ENCODE assay signal across 14 cellular contexts in genomic region chr17:76740329-76741118, GRCh38. TPM values are rescaled to one million over a fixed set of nuclear protein-coding genes. Genes with fewer than 3 reads are reported as not detected.
A peak's percentile ranks its signal among the peaks of the same experiment; 100 is the strongest.
DNase-seq lines count a peak whose midpoint lies in the region; ATAC-seq and TF ChIP-seq lines count a peak whose summit lies in the region.
"Had no signal": no experiment of that assay in that cellular context is flagged by ENCODE, and none has a peak within 500 bp of the region (broad histone marks: within the 10 kb centered on the region; RNA-seq: fewer than 3 reads in every experiment).

No MANE protein-coding gene starts in this region.

- H3K9me3 ChIP-seq in MG63, result 0 out of 2 replicates have a peak, but pooled peaks cover 1% of the 10 kb centered on the region

- TF ChIP-seq CTCF in dorsolateral prefrontal cortex (IDR thresholded peaks at IDR 0.05 in 54 of 56, conservative IDR thresholded peaks at IDR 0.05 in 2 of 56; ENCODE audit: low read depth in 1 of 56, partially characterized antibody in 56 of 56), result no peak
- TF ChIP-seq CTCF in neural crest cell (conservative IDR thresholded peaks at IDR 0.05), result no peak

- no peaks in the 10 kb centered on the region for H3K27me3 Mint-ChIP-seq in neural crest cell (ENCODE audit: low read depth)
- H3K27me3 Mint-ChIP-seq: activated naive CD8-positive, alpha-beta T cell had no signal

- peaks cover 33% of the 10 kb centered on the region for H3K4me1 Mint-ChIP-seq in neural crest cell

- H3K36me3 Mint-ChIP-seq in neural crest cell (ENCODE audit: low read depth), result peaks cover 19% of the 10 kb centered on the region

- H2AFZ ChIP-seq in ACC112 (ENCODE audit: low read length, unreplicated experiment), result no peak overlapping the region

- no peak overlapping the region for H3K27ac Mint-ChIP-seq in neural crest cell (ENCODE audit: unreplicated experiment)
- H3K27ac Mint-ChIP-seq: activated naive CD8-positive, alpha-beta T cell had no signal

- H3K27me3 ChIP-seq in ACC112 (ENCODE audit: insufficient read depth, low read length), result no peaks in the 10 kb centered on the region
- no peaks in the 10 kb centered on the region for H3K27me3 ChIP-seq in MG63
- H3K27me3 ChIP-seq in dorsolateral prefrontal cortex, result no peaks in the 10 kb centered on the region

- no peak for ATAC-seq in GM21515 (IDR thresholded peaks at IDR 0.05; ENCODE audit: unreplicated experiment)
- ATAC-seq in activated CD4-positive, CD25-positive, alpha-beta regulatory T cell treated with anti-CD3 and anti-CD28 coated beads, Interleukin-2, amount 50 U/mL, for 24 hours, result no peak
- ATAC-seq: left colon had no signal

- peak overlapping the region; percentile 75 for H3K4me3 Mint-ChIP-seq in neural crest cell

- H3K4me3 ChIP-seq in ACC112 (ENCODE audit: low read depth, low read length), result peak overlapping the region; percentile 6
- no peak overlapping the region for H3K4me3 ChIP-seq in MG63
- H3K4me3 ChIP-seq in dorsolateral prefrontal cortex, result peak overlapping the region in 44 of 59 donors; percentile 5 to 100 (median 96)

- H3K27ac ChIP-seq in ACC112 (ENCODE audit: low read depth, low read length) (no peak overlapping the region), dorsolateral prefrontal cortex (no peak overlapping the region)
- H3K27ac ChIP-seq: HL-60 had no signal

- H3K9me3 Mint-ChIP-seq in neural crest cell, result no peaks in the 10 kb centered on the region

- DNase-seq in MG63 (peak; percentile 30), dorsolateral prefrontal cortex (no peak), neural crest cell (ENCODE audit: low read depth, low spot score) (no peak), cerebellum (ENCODE audit: low spot score) (no peak)
- no peak for DNase-seq in stimulated activated CD4-positive, alpha-beta T cell treated with anti-CD3 and anti-CD28 coated beads, Interleukin-1b, Interleukin-23, amount 100 ng/mL, for 48 hours
- DNase-seq: AML-193, left colon, NCI-H510A treated with DMSO at 0.1 percent for 48 hours, SHP77 treated with DMSO at 0.1 percent for 48 hours had no signal

- H3K79me2 ChIP-seq in ACC112 (ENCODE audit: control insufficient read depth, insufficient read depth, low read length, unreplicated experiment), result peaks cover 44% of the 10 kb centered on the region

- intact Hi-C loops in dorsolateral prefrontal cortex (cut with DNase I), result no loop called here

- H3K36me3 ChIP-seq in ACC112 (ENCODE audit: insufficient read depth, low read length), result peaks cover 33% of the 10 kb centered on the region
- H3K36me3 ChIP-seq in MG63, result peaks cover 46% of the 10 kb centered on the region

- H3K4me1 ChIP-seq in ACC112 (ENCODE audit: control insufficient read depth, insufficient read depth, low read length, unreplicated experiment), result peaks cover 14% of the 10 kb centered on the region

RNA-seq across cellular contexts. Expression of gene MFSD11, which starts 2.6 kb away (rescaled TPM):
- 23.8 and 24.9 TPM in 2 replicates for total RNA-seq in MG63 (2014; rRNA removed; shearing (Covaris generic); ENCODE audit: low replicate concordance)
- 10 to 100 TPM; 33.8 to 73.3 (median 51.7) TPM for total RNA-seq in dorsolateral prefrontal cortex
- 29.6 and 31.6 TPM in 2 replicates for total RNA-seq in neural crest cell
- 63.4 TPM for total RNA-seq in cerebellum

RNA-seq across cellular contexts. Expression of gene SRSF2, which starts 3.4 kb away (rescaled TPM):
- 292 and 619 TPM in 2 replicates for total RNA-seq in MG63 (2014; rRNA removed; shearing (Covaris generic); ENCODE audit: low replicate concordance)
- total RNA-seq in dorsolateral prefrontal cortex (100 to 1,000 TPM in 112 of 120 experiments, 10 to 100 TPM in 8; 73.8 to 169 (median 128) TPM), neural crest cell (425 and 453 TPM in 2 replicates), cerebellum (114 TPM)

RNA-seq across cellular contexts. Expression of gene METTL23, which starts 13.9 kb away (rescaled TPM):
- total RNA-seq in MG63 (2014; rRNA removed; shearing (Covaris generic); ENCODE audit: low replicate concordance), result 44.4 and 44.9 TPM in 2 replicates
- total RNA-seq in dorsolateral prefrontal cortex (10 to 100 TPM; 12.5 to 29.2 (median 18.7) TPM), neural crest cell (28.7 and 32.3 TPM in 2 replicates), cerebellum (11.1 TPM)

RNA-seq across cellular contexts. Expression of gene JMJD6, which starts 14.1 kb away (rescaled TPM):
- total RNA-seq in MG63 (2014; rRNA removed; shearing (Covaris generic); ENCODE audit: low replicate concordance), result 28.2 and 55.1 TPM in 2 replicates
- total RNA-seq in dorsolateral prefrontal cortex (100 to 1,000 TPM in 1 of 120 experiments, 10 to 100 TPM in 119; 22.0 to 110 (median 35.8) TPM), neural crest cell (25.1 and 29.0 TPM in 2 replicates), cerebellum (20.1 TPM)

RNA-seq across cellular contexts. Expression of gene MXRA7, which starts 29.8 kb away (rescaled TPM):
- 53.8 and 65.4 TPM in 2 replicates for total RNA-seq in MG63 (2014; rRNA removed; shearing (Covaris generic); ENCODE audit: low replicate concordance)
- total RNA-seq in dorsolateral prefrontal cortex (100 to 1,000 TPM in 82 of 120 experiments, 10 to 100 TPM in 38; 68.5 to 146 (median 109) TPM), neural crest cell (46.1 and 54.0 TPM in 2 replicates), cerebellum (56.8 TPM)
